In genomic region chr15:65824031-65824743, GRCh38 we compare ENCODE assay signal across 1 cellular context.
TF ChIP-seq lines count a peak whose summit lies in the region.

No MANE protein-coding gene starts in this region.

TF ChIP-seq in HEK293, 187 proteins besides CTCF, POLR2A, EP300 and RAD21 (continued from another document):
- TF ChIP-seq ZBTB26 (tag by site-specific recombination; optimal IDR thresholded peaks at IDR 0.05) (no peak), PRDM1 (tag by site-specific recombination; IDR thresholded peaks at IDR 0.05) (peak; percentile 91), ZNF777 (tag by site-specific recombination; IDR thresholded peaks at IDR 0.05; ENCODE audit: borderline replicate concordance) (no peak), ZNF510 (tag by site-specific recombination; IDR thresholded peaks at IDR 0.05; ENCODE audit: insufficient replicate concordance) (no peak), ZBTB17 (tag by site-specific recombination; IDR thresholded peaks at IDR 0.05) (peak; percentile 27; the same call in 1 of the 2 replicates), ZNF311 (tag by site-specific recombination; IDR thresholded peaks at IDR 0.05; ENCODE audit: borderline replicate concordance) (no peak), ZNF169 (tag by site-specific recombination; IDR thresholded peaks at IDR 0.05) (no peak), ATF2 (tag by site-specific recombination; IDR thresholded peaks at IDR 0.05; ENCODE audit: low read depth) (no peak), ZNF362 (tag by site-specific recombination; IDR thresholded peaks at IDR 0.05) (peak; percentile 95), ZFP37 (tag by site-specific recombination; IDR thresholded peaks at IDR 0.05) (no peak), KLF16 (tag by site-specific recombination; IDR thresholded peaks at IDR 0.05) (no peak), ZNF548 (tag by site-specific recombination; IDR thresholded peaks at IDR 0.05) (no peak), ZNF585B (tag by site-specific recombination; IDR thresholded peaks at IDR 0.05) (peak; percentile 69), YY1 (tag by site-specific recombination; IDR thresholded peaks at IDR 0.05) (no peak), EGR2 (tag by site-specific recombination; IDR thresholded peaks at IDR 0.05; ENCODE audit: low read depth) (no peak), ZNF664 (tag by site-specific recombination; IDR thresholded peaks at IDR 0.05) (peak; percentile 90), ZNF48 (tag by site-specific recombination; IDR thresholded peaks at IDR 0.05) (no peak), ZNF18 (tag by site-specific recombination; IDR thresholded peaks at IDR 0.05) (no peak), TSHZ1 (tag by site-specific recombination; IDR thresholded peaks at IDR 0.05; ENCODE audit: borderline replicate concordance) (no peak), GLIS2 (tag by site-specific recombination; IDR thresholded peaks at IDR 0.05) (no peak), ZNF398 (tag by site-specific recombination; IDR thresholded peaks at IDR 0.05) (no peak), ZNF292 (tag by site-specific recombination; IDR thresholded peaks at IDR 0.05; ENCODE audit: borderline replicate concordance, low read depth) (no peak), ZNF10 (tag by site-specific recombination; IDR thresholded peaks at IDR 0.05) (no peak), ZNF701 (tag by site-specific recombination; IDR thresholded peaks at IDR 0.05) (no peak), ZNF2 (tag by site-specific recombination; IDR thresholded peaks at IDR 0.05) (0 out of 2 replicates have a peak, but pooled peaks have one; percentile 43), ZNF473 (tag by site-specific recombination; IDR thresholded peaks at IDR 0.05) (no peak), GLI2 (tag by site-specific recombination; IDR thresholded peaks at IDR 0.05; ENCODE audit: borderline replicate concordance, low read depth) (no peak), ZNF830 (tag by site-specific recombination; IDR thresholded peaks at IDR 0.05; ENCODE audit: low read depth) (no peak), ZNF677 (tag by site-specific recombination; IDR thresholded peaks at IDR 0.05) (no peak), TRIM28 (IDR thresholded peaks at IDR 0.05; ENCODE audit: borderline replicate concordance, low read length) (peak; percentile 49; the same call in 1 of the 2 replicates), SP3 (tag by site-specific recombination; IDR thresholded peaks at IDR 0.05) (no peak), ZNF341 (tag by site-specific recombination; IDR thresholded peaks at IDR 0.05; ENCODE audit: low read depth) (peak; percentile 79)
- TF ChIP-seq, protein P1, sequence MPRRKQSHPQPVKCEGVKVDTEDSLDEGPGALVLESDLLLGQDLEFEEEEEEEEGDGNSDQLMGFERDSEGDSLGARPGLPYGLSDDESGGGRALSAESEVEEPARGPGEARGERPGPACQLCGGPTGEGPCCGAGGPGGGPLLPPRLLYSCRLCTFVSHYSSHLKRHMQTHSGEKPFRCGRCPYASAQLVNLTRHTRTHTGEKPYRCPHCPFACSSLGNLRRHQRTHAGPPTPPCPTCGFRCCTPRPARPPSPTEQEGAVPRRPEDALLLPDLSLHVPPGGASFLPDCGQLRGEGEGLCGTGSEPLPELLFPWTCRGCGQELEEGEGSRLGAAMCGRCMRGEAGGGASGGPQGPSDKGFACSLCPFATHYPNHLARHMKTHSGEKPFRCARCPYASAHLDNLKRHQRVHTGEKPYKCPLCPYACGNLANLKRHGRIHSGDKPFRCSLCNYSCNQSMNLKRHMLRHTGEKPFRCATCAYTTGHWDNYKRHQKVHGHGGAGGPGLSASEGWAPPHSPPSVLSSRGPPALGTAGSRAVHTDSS (tag by site-specific recombination; IDR thresholded peaks at IDR 0.05) = no peak
- TF ChIP-seq, protein P2, sequence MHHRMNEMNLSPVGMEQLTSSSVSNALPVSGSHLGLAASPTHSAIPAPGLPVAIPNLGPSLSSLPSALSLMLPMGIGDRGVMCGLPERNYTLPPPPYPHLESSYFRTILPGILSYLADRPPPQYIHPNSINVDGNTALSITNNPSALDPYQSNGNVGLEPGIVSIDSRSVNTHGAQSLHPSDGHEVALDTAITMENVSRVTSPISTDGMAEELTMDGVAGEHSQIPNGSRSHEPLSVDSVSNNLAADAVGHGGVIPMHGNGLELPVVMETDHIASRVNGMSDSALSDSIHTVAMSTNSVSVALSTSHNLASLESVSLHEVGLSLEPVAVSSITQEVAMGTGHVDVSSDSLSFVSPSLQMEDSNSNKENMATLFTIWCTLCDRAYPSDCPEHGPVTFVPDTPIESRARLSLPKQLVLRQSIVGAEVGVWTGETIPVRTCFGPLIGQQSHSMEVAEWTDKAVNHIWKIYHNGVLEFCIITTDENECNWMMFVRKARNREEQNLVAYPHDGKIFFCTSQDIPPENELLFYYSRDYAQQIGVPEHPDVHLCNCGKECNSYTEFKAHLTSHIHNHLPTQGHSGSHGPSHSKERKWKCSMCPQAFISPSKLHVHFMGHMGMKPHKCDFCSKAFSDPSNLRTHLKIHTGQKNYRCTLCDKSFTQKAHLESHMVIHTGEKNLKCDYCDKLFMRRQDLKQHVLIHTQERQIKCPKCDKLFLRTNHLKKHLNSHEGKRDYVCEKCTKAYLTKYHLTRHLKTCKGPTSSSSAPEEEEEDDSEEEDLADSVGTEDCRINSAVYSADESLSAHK (tag by site-specific recombination; IDR thresholded peaks at IDR 0.05) = no peak
- TF ChIP-seq, protein P3, sequence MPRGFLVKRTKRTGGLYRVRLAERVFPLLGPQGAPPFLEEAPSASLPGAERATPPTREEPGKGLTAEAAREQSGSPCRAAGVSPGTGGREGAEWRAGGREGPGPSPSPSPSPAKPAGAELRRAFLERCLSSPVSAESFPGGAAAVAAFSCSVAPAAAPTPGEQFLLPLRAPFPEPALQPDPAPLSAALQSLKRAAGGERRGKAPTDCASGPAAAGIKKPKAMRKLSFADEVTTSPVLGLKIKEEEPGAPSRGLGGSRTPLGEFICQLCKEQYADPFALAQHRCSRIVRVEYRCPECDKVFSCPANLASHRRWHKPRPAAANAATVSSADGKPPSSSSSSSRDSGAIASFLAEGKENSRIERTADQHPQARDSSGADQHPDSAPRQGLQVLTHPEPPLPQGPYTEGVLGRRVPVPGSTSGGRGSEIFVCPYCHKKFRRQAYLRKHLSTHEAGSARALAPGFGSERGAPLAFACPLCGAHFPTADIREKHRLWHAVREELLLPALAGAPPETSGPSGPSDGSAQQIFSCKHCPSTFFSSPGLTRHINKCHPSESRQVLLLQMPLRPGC (tag by site-specific recombination; IDR thresholded peaks at IDR 0.05) = no peak
- TF ChIP-seq, protein P4, sequence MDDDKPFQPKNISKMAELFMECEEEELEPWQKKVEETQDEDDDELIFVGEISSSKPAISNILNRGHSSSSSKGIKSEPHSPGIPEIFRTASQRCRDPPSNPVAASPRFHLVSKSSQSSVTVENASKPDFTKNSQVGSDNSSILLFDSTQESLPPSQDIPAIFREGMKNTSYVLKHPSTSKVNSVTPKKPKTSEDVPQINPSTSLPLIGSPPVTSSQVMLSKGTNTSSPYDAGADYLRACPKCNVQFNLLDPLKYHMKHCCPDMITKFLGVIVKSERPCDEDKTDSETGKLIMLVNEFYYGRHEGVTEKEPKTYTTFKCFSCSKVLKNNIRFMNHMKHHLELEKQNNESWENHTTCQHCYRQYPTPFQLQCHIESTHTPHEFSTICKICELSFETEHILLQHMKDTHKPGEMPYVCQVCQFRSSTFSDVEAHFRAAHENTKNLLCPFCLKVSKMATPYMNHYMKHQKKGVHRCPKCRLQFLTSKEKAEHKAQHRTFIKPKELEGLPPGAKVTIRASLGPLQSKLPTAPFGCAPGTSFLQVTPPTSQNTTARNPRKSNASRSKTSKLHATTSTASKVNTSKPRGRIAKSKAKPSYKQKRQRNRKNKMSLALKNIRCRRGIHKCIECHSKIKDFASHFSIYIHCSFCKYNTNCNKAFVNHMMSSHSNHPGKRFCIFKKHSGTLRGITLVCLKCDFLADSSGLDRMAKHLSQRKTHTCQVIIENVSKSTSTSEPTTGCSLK (tag by site-specific recombination; IDR thresholded peaks at IDR 0.05) = no peak
